ENCODE assay signal across 1 cellular context in the genomic region with DNA sequence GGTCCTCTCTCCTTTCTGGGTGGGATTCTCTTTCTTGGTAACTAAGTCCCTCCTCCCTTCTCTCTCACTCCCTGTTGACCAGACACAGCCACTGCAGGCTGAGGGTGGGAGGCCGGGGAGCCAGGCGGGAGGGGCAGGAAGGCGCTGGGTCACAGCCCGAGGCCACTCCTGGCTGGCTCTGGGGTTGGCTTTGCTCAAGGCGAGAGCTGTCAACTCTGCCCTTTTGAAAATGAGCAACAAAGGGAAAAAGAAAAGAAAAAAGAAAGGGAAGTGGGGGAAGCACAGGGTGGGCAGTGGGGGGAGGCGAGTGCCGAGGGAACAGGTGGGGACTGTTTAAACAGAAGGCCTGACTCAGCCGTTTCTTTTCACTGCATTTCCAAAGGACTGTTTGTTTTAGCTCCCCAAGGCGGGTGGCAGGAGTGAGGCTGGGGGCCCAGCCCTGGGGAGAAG.
TF ChIP-seq lines count a peak whose summit lies in the region.

No MANE protein-coding gene starts in this region.

TF ChIP-seq in HepG2, 621 proteins besides CTCF, POLR2A, EP300 and RAD21 (continued from another document):
- TF ChIP-seq, protein P1, sequence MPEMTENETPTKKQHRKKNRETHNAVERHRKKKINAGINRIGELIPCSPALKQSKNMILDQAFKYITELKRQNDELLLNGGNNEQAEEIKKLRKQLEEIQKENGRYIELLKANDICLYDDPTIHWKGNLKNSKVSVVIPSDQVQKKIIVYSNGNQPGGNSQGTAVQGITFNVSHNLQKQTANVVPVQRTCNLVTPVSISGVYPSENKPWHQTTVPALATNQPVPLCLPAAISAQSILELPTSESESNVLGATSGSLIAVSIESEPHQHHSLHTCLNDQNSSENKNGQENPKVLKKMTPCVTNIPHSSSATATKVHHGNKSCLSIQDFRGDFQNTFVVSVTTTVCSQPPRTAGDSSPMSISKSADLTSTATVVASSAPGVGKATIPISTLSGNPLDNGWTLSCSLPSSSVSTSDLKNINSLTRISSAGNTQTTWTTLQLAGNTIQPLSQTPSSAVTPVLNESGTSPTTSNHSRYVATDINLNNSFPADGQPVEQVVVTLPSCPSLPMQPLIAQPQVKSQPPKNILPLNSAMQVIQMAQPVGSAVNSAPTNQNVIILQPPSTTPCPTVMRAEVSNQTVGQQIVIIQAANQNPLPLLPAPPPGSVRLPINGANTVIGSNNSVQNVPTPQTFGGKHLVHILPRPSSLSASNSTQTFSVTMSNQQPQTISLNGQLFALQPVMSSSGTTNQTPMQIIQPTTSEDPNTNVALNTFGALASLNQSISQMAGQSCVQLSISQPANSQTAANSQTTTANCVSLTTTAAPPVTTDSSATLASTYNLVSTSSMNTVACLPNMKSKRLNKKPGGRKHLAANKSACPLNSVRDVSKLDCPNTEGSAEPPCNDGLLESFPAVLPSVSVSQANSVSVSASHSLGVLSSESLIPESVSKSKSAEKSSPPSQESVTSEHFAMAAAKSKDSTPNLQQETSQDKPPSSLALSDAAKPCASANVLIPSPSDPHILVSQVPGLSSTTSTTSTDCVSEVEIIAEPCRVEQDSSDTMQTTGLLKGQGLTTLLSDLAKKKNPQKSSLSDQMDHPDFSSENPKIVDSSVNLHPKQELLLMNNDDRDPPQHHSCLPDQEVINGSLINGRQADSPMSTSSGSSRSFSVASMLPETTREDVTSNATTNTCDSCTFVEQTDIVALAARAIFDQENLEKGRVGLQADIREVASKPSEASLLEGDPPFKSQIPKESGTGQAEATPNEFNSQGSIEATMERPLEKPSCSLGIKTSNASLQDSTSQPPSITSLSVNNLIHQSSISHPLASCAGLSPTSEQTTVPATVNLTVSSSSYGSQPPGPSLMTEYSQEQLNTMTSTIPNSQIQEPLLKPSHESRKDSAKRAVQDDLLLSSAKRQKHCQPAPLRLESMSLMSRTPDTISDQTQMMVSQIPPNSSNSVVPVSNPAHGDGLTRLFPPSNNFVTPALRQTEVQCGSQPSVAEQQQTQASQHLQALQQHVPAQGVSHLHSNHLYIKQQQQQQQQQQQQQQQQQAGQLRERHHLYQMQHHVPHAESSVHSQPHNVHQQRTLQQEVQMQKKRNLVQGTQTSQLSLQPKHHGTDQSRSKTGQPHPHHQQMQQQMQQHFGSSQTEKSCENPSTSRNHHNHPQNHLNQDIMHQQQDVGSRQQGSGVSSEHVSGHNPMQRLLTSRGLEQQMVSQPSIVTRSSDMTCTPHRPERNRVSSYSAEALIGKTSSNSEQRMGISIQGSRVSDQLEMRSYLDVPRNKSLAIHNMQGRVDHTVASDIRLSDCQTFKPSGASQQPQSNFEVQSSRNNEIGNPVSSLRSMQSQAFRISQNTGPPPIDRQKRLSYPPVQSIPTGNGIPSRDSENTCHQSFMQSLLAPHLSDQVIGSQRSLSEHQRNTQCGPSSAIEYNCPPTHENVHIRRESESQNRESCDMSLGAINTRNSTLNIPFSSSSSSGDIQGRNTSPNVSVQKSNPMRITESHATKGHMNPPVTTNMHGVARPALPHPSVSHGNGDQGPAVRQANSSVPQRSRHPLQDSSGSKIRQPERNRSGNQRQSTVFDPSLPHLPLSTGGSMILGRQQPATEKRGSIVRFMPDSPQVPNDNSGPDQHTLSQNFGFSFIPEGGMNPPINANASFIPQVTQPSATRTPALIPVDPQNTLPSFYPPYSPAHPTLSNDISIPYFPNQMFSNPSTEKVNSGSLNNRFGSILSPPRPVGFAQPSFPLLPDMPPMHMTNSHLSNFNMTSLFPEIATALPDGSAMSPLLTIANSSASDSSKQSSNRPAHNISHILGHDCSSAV (CRISPR knock-in tag; IDR thresholded peaks at IDR 0.05; ENCODE audit: borderline replicate concordance) = no peak
